In genomic region chr14:73834258-73834620, GRCh38 we compare ENCODE assay signal across 28 cellular contexts. TPM values are rescaled to one million over a fixed set of nuclear protein-coding genes. Genes with fewer than 3 reads are reported as not detected.
A peak's percentile ranks its signal among the peaks of the same experiment; 100 is the strongest.
DNase-seq lines count a peak whose midpoint lies in the region; ATAC-seq, FAIRE-seq and TF ChIP-seq lines count a peak whose summit lies in the region.
"Had no signal": no experiment of that assay in that cellular context is flagged by ENCODE, and none has a peak within 500 bp of the region (broad histone marks: within the 10 kb centered on the region; RNA-seq: fewer than 3 reads in every experiment).

No MANE protein-coding gene starts in this region.

- H3K9me3 Mint-ChIP-seq in brain (peaks cover 0 to 4% (median 0%) of the 10 kb centered on the region in 5 experiments), mesothelial cell of epicardium (no peaks in the 10 kb centered on the region)
- H3K9me3 Mint-ChIP-seq: activated CD8-positive, alpha-beta T cell treated with anti-CD3 and anti-CD28 coated beads for 36 hours; activated naive CD4-positive, alpha-beta T cell treated with anti-CD3 and anti-CD28 coated beads, Interleukin-2, amount 10 ng/mL, durations not matched to agents 7 days and 5 days; activated T-helper 17 cell treated with anti-CD3 and anti-CD28 coated beads, Interleukin-2, amount 50 U/mL, for 72 hours; immature natural killer cell; neural crest cell; T-helper 2 cell treated with Interferon-gamma antibody and Interleukin-4, amounts not matched to agents 5 μg/mL and 100 μg/mL, for 36 hours; type B pancreatic cell had no signal

- H3K27ac Mint-ChIP-seq in brain (peak overlapping the region in 3 of 5 experiments; percentile 40 to 92 (median 91)), mesothelial cell of epicardium (peak overlapping the region; percentile 92)
- H3K27ac Mint-ChIP-seq: activated CD8-positive, alpha-beta T cell treated with anti-CD3 and anti-CD28 coated beads for 36 hours; activated naive CD4-positive, alpha-beta T cell treated with anti-CD3 and anti-CD28 coated beads, Interleukin-2, amount 10 ng/mL, durations not matched to agents 7 days and 5 days; activated T-helper 17 cell treated with anti-CD3 and anti-CD28 coated beads, Interleukin-2, amount 50 U/mL, for 72 hours; immature natural killer cell; T-helper 2 cell treated with Interferon-gamma antibody and Interleukin-4, amounts not matched to agents 5 μg/mL and 100 μg/mL, for 36 hours had no signal

- DNase-seq in HepG2 (ENCODE audit: low spot score) (no peak), right lobe of liver (no peak), mesothelial cell of epicardium (ENCODE audit: low spot score in 2 of 2, unreplicated experiment in 2 of 2) (no peak), superior temporal gyrus (ENCODE audit: extremely low spot score) (no peak), HPDE6-E6E7 (ENCODE audit: extremely low spot score) (no peak)
- DNase-seq: 8988T; activated CD8-positive, alpha-beta memory T cell treated with anti-CD3 and anti-CD28 coated beads, Interleukin-2, amount 50 U/mL, for 48 hours; activated CD8-positive, alpha-beta T cell treated with anti-CD3 and anti-CD28 coated beads for 36 hours; activated naive CD4-positive, alpha-beta T cell treated with anti-CD3 and anti-CD28 coated beads, Interleukin-2, amount 10 ng/mL, durations not matched to agents 7 days and 5 days; colonic mucosa; effector CD4-positive, alpha-beta T cell; GDM1; immature natural killer cell; NCI-H1417 treated with DMSO at 0.1 percent for 48 hours; NCI-H2081; SIG-M5; spleen had no signal

- BruUV-seq in HepG2 (replicated peaks; lab: Mats Ljungman, UMichigan), result no TSS peak

- no peak for TF ChIP-seq RAD21 in HepG2 (CRISPR knock-in tag; IDR thresholded peaks at IDR 0.05)

- H3K9ac ChIP-seq in HepG2 (ENCODE audit: insufficient read depth, low read depth, low read length), result no peak overlapping the region
- H3K9ac ChIP-seq: KMS-11 had no signal

- H3K27me3 Mint-ChIP-seq in brain (peaks cover 7% of the 10 kb centered on the region), mesothelial cell of epicardium (ENCODE audit: low read depth) (no peaks in the 10 kb centered on the region)
- H3K27me3 Mint-ChIP-seq: activated CD8-positive, alpha-beta T cell treated with anti-CD3 and anti-CD28 coated beads for 36 hours; activated T-helper 17 cell treated with anti-CD3 and anti-CD28 coated beads, Interleukin-2, amount 50 U/mL, for 72 hours; type B pancreatic cell had no signal

- peak overlapping the region; percentile 72 for H3K4me2 ChIP-seq in HepG2 (ENCODE audit: low read depth, low read length)
- H3K4me2 ChIP-seq: KMS-11 had no signal

- H3K27me3 ChIP-seq in HepG2 (ENCODE audit: control insufficient read depth in 1 of 2, insufficient read depth in 2 of 2, low read length in 2 of 2) (peaks cover 0 to 2% of the 10 kb centered on the region in 2 experiments; a peak in 1 of 5 replicates), right lobe of liver (no peaks in the 10 kb centered on the region)
- H3K27me3 ChIP-seq: colonic mucosa, spleen had no signal

- ATAC-seq in HepG2, result no peak
- no peak for ATAC-seq in right lobe of liver
- ATAC-seq in GM18907 (IDR thresholded peaks at IDR 0.05; ENCODE audit: unreplicated experiment), result no peak
- no peak for ATAC-seq in HG03039 (IDR thresholded peaks at IDR 0.05; ENCODE audit: unreplicated experiment)
- ATAC-seq: activated CD8-positive, alpha-beta T cell treated with anti-CD3 and anti-CD28 coated beads for 36 hours; activated T-helper 17 cell treated with anti-CD3 and anti-CD28 coated beads, Interleukin-2, amount 50 U/mL, for 72 hours had no signal

- H3K4me3 ChIP-seq in HepG2 (replicated peaks in 1 of 3; ENCODE audit: insufficient read depth in 1 of 3, low read depth in 2 of 3, low read length in 3 of 3) (no peak overlapping the region; a peak in 1 of 6 replicates), right lobe of liver (no peak overlapping the region)
- H3K4me3 ChIP-seq: colonic mucosa, spleen had no signal

- in situ Hi-C loops in HepG2 (cut with HindIII; ENCODE audit: extremely low pct_ligation_motif_present, low pct_unique_long_range_greater_than_20kb), result no loop called here

- intact Hi-C loops in HepG2 (cut with micrococcal nuclease; ENCODE audit: unreplicated experiment), result no loop called here
- intact Hi-C loops in right lobe of liver (cut with DNase I), result no loop called here

- H3K36me3 Mint-ChIP-seq in brain (no peaks in the 10 kb centered on the region), mesothelial cell of epicardium (no peaks in the 10 kb centered on the region)
- H3K36me3 Mint-ChIP-seq: activated naive CD4-positive, alpha-beta T cell treated with anti-CD3 and anti-CD28 coated beads, Interleukin-2, amount 10 ng/mL, durations not matched to agents 7 days and 5 days; immature natural killer cell; type B pancreatic cell had no signal

- H3K27ac ChIP-seq in HepG2 (ENCODE audit: extremely low read length, insufficient read depth, low read length) (no peak overlapping the region), right lobe of liver (no peak overlapping the region)
- H3K27ac ChIP-seq: colonic mucosa, epithelial cell of prostate, HL-60, KMS-11, spleen had no signal

- H3K9me3 ChIP-seq in HepG2 (ENCODE audit: low read length) (no peaks in the 10 kb centered on the region), right lobe of liver (no peaks in the 10 kb centered on the region)
- H3K9me3 ChIP-seq: colonic mucosa, spleen had no signal

- H3K36me3 ChIP-seq in HepG2 (replicated peaks in 1 of 2; ENCODE audit: control insufficient read depth in 1 of 2, insufficient read depth in 2 of 2, low read length in 2 of 2) (no peaks in the 10 kb centered on the region), right lobe of liver (no peaks in the 10 kb centered on the region)
- H3K36me3 ChIP-seq: colonic mucosa, spleen had no signal

- POLR2A ChIA-PET in HepG2 (lab: Yijun Ruan, JAX), result interaction anchor here (10.7 kb wide), 1 partner anchor 17 kb away, joined by 105 read pairs; the partner anchor contains the start of gene PTGR2

- no peak for TF ChIP-seq CTCF in HepG2 (CRISPR knock-in tag; IDR thresholded peaks at IDR 0.05)
- TF ChIP-seq CTCF in right lobe of liver (IDR thresholded peaks at IDR 0.05), result no peak
- no peak for TF ChIP-seq CTCF in brain (conservative IDR thresholded peaks at IDR 0.05)
- TF ChIP-seq CTCF in mesothelial cell of epicardium (IDR thresholded peaks at IDR 0.05; ENCODE audit: unreplicated experiment), result no peak

- H3K4me1 Mint-ChIP-seq in brain (peaks cover 25% of the 10 kb centered on the region), mesothelial cell of epicardium (peaks cover 14% of the 10 kb centered on the region)
- H3K4me1 Mint-ChIP-seq: immature natural killer cell had no signal

- H3K79me2 ChIP-seq in HepG2 (ENCODE audit: insufficient read depth, low read length), result no peaks in the 10 kb centered on the region

- H3K4me1 ChIP-seq in HepG2 (ENCODE audit: insufficient read depth, low read length), result peaks cover 73% of the 10 kb centered on the region
- H3K4me1 ChIP-seq in right lobe of liver, result peaks cover 0 to 25% (median 8%) of the 10 kb centered on the region in 4 donors
- H3K4me1 ChIP-seq: colonic mucosa had no signal

- no peak overlapping the region for H2AFZ ChIP-seq in HepG2 (ENCODE audit: low read length)

- 25% methylated on average over 3 of the region's 4 CpGs for WGBS in HepG2 (ENCODE audit: low lambda C conversion rate)
- WGBS in right lobe of liver (ENCODE audit: insufficient coverage, low coverage, low lambda C conversion rate, missing lambda C conversion rate), result 83% methylated on average over 4 of the region's 4 CpGs

- CTCF ChIA-PET in HepG2 (lab: Yijun Ruan, JAX; ENCODE audit: low intra/inter-chr PET ratio, low total read pairs), result no interaction called here

- TF ChIP-seq POLR2A in HepG2 (IDR thresholded peaks at IDR 0.05; ENCODE audit: insufficient read depth in 1 of 2, low read depth in 2 of 2, low read length in 2 of 2), result no peak
- TF ChIP-seq POLR2A in right lobe of liver (IDR thresholded peaks at IDR 0.05), result no peak

- no peak for FAIRE-seq in HepG2 (lab: Jason Lieb, UNC)
- FAIRE-seq: bronchial epithelial cell had no signal

- TF ChIP-seq EP300 in HepG2 (IDR thresholded peaks at IDR 0.05; ENCODE audit: low read depth in 2 of 2, low read length in 2 of 2) (no peak), HepG2 (CRISPR knock-in tag; IDR thresholded peaks at IDR 0.05; ENCODE audit: borderline replicate concordance) (no peak)

- peak overlapping the region in 2 of 5 experiments; percentile 60 to 63 for H3K4me3 Mint-ChIP-seq in brain
- no peak overlapping the region for H3K4me3 Mint-ChIP-seq in mesothelial cell of epicardium
- H3K4me3 Mint-ChIP-seq: activated CD8-positive, alpha-beta T cell treated with anti-CD3 and anti-CD28 coated beads for 36 hours; activated naive CD4-positive, alpha-beta T cell treated with anti-CD3 and anti-CD28 coated beads, Interleukin-2, amount 10 ng/mL, durations not matched to agents 7 days and 5 days; activated T-helper 17 cell treated with anti-CD3 and anti-CD28 coated beads, Interleukin-2, amount 50 U/mL, for 72 hours; immature natural killer cell; neural crest cell; T-helper 2 cell treated with Interferon-gamma antibody and Interleukin-4, amounts not matched to agents 5 μg/mL and 100 μg/mL, for 36 hours; type B pancreatic cell had no signal

- H4K20me1 ChIP-seq in HepG2 (ENCODE audit: insufficient read depth, low read length), result no peaks in the 10 kb centered on the region

RNA-seq across cellular contexts. Expression of gene PTGR2, which starts 17.4 kb away (rescaled TPM):
- total RNA-seq in HepG2 (2016; rRNA removed; fragmentation: Illumina TruSeq; extraction: Trizol), result 4.3 and 5.1 TPM in 2 replicates
- total RNA-seq in HepG2 (2016; cell fraction: cytosol; rRNA removed; fragmentation: Illumina TruSeq; extraction: Trizol; ENCODE audit: low read depth), result 1.6 and 1.9 TPM in 2 replicates
- total RNA-seq in HepG2 (2016; cell fraction: insoluble cytoplasmic fraction; rRNA removed; fragmentation: Illumina TruSeq; extraction: Trizol), result 3.7 and 4.6 TPM in 2 replicates
- total RNA-seq in HepG2 (2016; cell fraction: membrane; rRNA removed; fragmentation: Illumina TruSeq; extraction: Trizol), result 1.5 and 1.6 TPM in 2 replicates
- 3.5 and 3.8 TPM in 2 replicates for total RNA-seq in HepG2 (2016; cell fraction: nucleus; rRNA removed; fragmentation: Illumina TruSeq; extraction: Trizol)
- 3.0 and 3.3 TPM in 2 replicates for polyA plus RNA-seq in HepG2 (2011; rRNA removed)
- 0.86 and 1.8 TPM in 2 replicates for polyA plus RNA-seq in HepG2 (2011; cell fraction: cytosol; rRNA removed)
- polyA plus RNA-seq in HepG2 (2011; cell fraction: nucleus; rRNA removed), result 2.6 and 3.6 TPM in 2 replicates
- polyA plus RNA-seq in HepG2 (2012), result 3.2 and 7.0 TPM in 2 replicates
- polyA plus RNA-seq in HepG2 (2016; cell fraction: cytosol; fragmentation: Illumina TruSeq; extraction: Trizol; ENCODE audit: low read depth), result 0.29 and 0.70 TPM in 2 replicates
- polyA plus RNA-seq in HepG2 (2016; cell fraction: insoluble cytoplasmic fraction; fragmentation: Illumina TruSeq; extraction: Trizol; ENCODE audit: low read depth), result 4.4 and 6.1 TPM in 2 replicates
- 0.40 and 0.52 TPM in 2 replicates for polyA plus RNA-seq in HepG2 (2016; cell fraction: membrane; fragmentation: Illumina TruSeq; extraction: Trizol; ENCODE audit: low read depth)
- polyA plus RNA-seq in HepG2 (2016; cell fraction: nucleus; fragmentation: Illumina TruSeq; extraction: Trizol; ENCODE audit: insufficient read depth, low read depth), result 5.0 and 6.0 TPM in 2 replicates
- polyA minus RNA-seq in HepG2 (2011; rRNA and poly(A)+ RNA removed; ENCODE audit: low replicate concordance), result 0.90 and 1.1 TPM in 2 replicates
- polyA minus RNA-seq in HepG2 (2011; cell fraction: cytosol; rRNA and poly(A)+ RNA removed), result 1.1 and 2.1 TPM in 2 replicates
- 7.0 and 9.7 TPM in 2 replicates for polyA minus RNA-seq in HepG2 (2011; cell fraction: nucleus; rRNA and poly(A)+ RNA removed)
- total RNA-seq in right lobe of liver, result 10 to 100 TPM in 4 of 6 experiments, 1 to 10 TPM in 2; 8.0 to 22.4 (median 12.4) TPM
- polyA plus RNA-seq in brain (ENCODE audit: insufficient read depth, low read depth, low replicate concordance), result 10.5 TPM
- total RNA-seq in mesothelial cell of epicardium, result 12.4 to 14.5 TPM (median 14.0 TPM) in 3 replicates

RNA-seq across cellular contexts. Expression of gene ZNF410, which starts 52.4 kb away (rescaled TPM):
- 44.3 and 55.2 TPM in 2 replicates for total RNA-seq in HepG2 (2016; rRNA removed; fragmentation: Illumina TruSeq; extraction: Trizol)
- total RNA-seq in HepG2 (2016; cell fraction: cytosol; rRNA removed; fragmentation: Illumina TruSeq; extraction: Trizol; ENCODE audit: low read depth), result 21.4 and 23.4 TPM in 2 replicates
- 42.4 and 52.0 TPM in 2 replicates for total RNA-seq in HepG2 (2016; cell fraction: insoluble cytoplasmic fraction; rRNA removed; fragmentation: Illumina TruSeq; extraction: Trizol)
- total RNA-seq in HepG2 (2016; cell fraction: membrane; rRNA removed; fragmentation: Illumina TruSeq; extraction: Trizol), result 35.8 and 38.6 TPM in 2 replicates
- 29.8 and 35.0 TPM in 2 replicates for total RNA-seq in HepG2 (2016; cell fraction: nucleus; rRNA removed; fragmentation: Illumina TruSeq; extraction: Trizol)
- 16.7 and 19.2 TPM in 2 replicates for polyA plus RNA-seq in HepG2 (2011; rRNA removed)
- polyA plus RNA-seq in HepG2 (2011; cell fraction: cytosol; rRNA removed), result 11.8 and 16.6 TPM in 2 replicates
- 13.9 and 14.4 TPM in 2 replicates for polyA plus RNA-seq in HepG2 (2011; cell fraction: nucleus; rRNA removed)
- 15.0 and 16.3 TPM in 2 replicates for polyA plus RNA-seq in HepG2 (2012)
- 6.5 and 8.8 TPM in 2 replicates for polyA plus RNA-seq in HepG2 (2016; cell fraction: cytosol; fragmentation: Illumina TruSeq; extraction: Trizol; ENCODE audit: low read depth)
- polyA plus RNA-seq in HepG2 (2016; cell fraction: insoluble cytoplasmic fraction; fragmentation: Illumina TruSeq; extraction: Trizol; ENCODE audit: low read depth), result 39.1 and 41.1 TPM in 2 replicates
- polyA plus RNA-seq in HepG2 (2016; cell fraction: membrane; fragmentation: Illumina TruSeq; extraction: Trizol; ENCODE audit: low read depth), result 14.5 and 15.3 TPM in 2 replicates
- 25.2 and 27.6 TPM in 2 replicates for polyA plus RNA-seq in HepG2 (2016; cell fraction: nucleus; fragmentation: Illumina TruSeq; extraction: Trizol; ENCODE audit: insufficient read depth, low read depth)
- 19.2 and 45.6 TPM in 2 replicates for polyA minus RNA-seq in HepG2 (2011; rRNA and poly(A)+ RNA removed; ENCODE audit: low replicate concordance)
- 12.9 TPM in 2 replicates for polyA minus RNA-seq in HepG2 (2011; cell fraction: cytosol; rRNA and poly(A)+ RNA removed)
- polyA minus RNA-seq in HepG2 (2011; cell fraction: nucleus; rRNA and poly(A)+ RNA removed), result 42.2 and 57.8 TPM in 2 replicates
- total RNA-seq in right lobe of liver, result 10 to 100 TPM; 14.9 to 20.8 (median 18.3) TPM
- 47.7 TPM for polyA plus RNA-seq in brain (ENCODE audit: insufficient read depth, low read depth, low replicate concordance)
- total RNA-seq in mesothelial cell of epicardium, result 49.6 to 53.7 TPM (median 51.7 TPM) in 3 replicates
